In the genomic region with DNA sequence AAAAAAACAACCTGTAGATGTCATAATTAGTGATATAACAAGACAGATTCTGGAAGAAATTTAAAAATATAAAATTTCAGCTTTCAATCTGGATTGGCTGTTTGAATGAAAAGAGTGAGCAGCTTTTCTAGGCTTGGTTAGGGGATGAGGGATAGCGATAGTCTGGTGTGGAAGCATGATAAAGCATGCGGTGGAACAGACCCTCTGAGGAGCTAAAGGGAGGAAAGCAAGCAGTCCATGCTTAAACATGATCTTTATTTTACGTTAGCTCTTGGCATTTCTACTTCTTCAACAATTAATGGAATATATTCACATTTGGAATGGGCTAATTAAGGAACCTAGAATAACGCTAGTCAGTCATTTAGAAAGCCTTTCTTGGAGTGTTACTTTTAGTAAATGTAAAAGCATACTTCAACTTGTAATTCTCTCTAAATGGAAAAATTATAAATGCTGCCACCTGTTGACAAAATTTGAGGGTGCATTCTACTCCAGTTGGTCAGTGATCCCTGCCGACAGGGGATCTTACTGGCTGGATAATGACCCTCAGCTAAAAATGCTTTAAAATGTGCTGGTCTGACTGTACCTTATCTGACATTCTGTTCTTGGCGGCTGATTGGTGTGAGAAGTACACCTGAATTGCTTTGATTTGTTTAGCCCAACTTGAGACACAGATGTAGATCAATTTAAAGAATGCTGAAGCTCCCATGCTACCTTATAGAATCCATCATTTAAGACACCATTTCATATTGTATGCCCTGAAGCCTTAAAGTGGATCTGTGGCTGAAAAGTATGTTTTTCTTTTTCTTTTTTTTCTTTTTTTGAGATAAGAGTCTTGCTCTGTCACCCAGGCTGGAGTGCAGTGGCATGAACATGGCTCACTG, we compare ENCODE assay signal across 8 cellular contexts.
DNase-seq lines count a peak whose midpoint lies in the region; ATAC-seq and TF ChIP-seq lines count a peak whose summit lies in the region.

No MANE protein-coding gene starts in this region.

- H2BK5ac ChIP-seq in mesenchymal stem cell (ENCODE audit: low read depth, low read length, poor library complexity, severe bottlenecking): no peak overlapping the region

- H4K91ac ChIP-seq in mesenchymal stem cell (ENCODE audit: low read length): no peak overlapping the region

- TF ChIP-seq CTCF in dorsolateral prefrontal cortex (IDR thresholded peaks at IDR 0.05 in 54 of 56, conservative IDR thresholded peaks at IDR 0.05 in 2 of 56; ENCODE audit: low read depth in 1 of 56, partially characterized antibody in 56 of 56): peak; percentile 55 to 84 (median 73)

- peaks cover 3% of the 10 kb centered on the region for H3K27me3 Mint-ChIP-seq in activated naive CD4-positive, alpha-beta T cell treated with anti-CD3 and anti-CD28 coated beads for 36 hours (ENCODE audit: low read depth)
- peaks cover 7% of the 10 kb centered on the region for H3K27me3 Mint-ChIP-seq in activated T-cell treated with anti-CD3 and anti-CD28 coated beads, Interleukin-2, amount 50 U/mL, for 24 hours

- no peak overlapping the region for H3K14ac ChIP-seq in mesenchymal stem cell (ENCODE audit: low read length in 2 of 2)

- no peaks in the 10 kb centered on the region for H3K9me3 Mint-ChIP-seq in activated naive CD4-positive, alpha-beta T cell treated with anti-CD3 and anti-CD28 coated beads for 36 hours
- no peaks in the 10 kb centered on the region for H3K9me3 Mint-ChIP-seq in activated T-cell treated with anti-CD3 and anti-CD28 coated beads, Interleukin-2, amount 50 U/mL, for 24 hours

- peaks cover 2% of the 10 kb centered on the region for H3K4me1 ChIP-seq in mesenchymal stem cell (ENCODE audit: control insufficient read depth, insufficient read depth, low read depth, low read length)

- peaks cover 0 to 3% of the 10 kb centered on the region in 2 experiments for H3K36me3 ChIP-seq in mesenchymal stem cell (ENCODE audit: control insufficient read depth in 1 of 2, insufficient read depth in 2 of 2, low read depth in 1 of 2, low read length in 2 of 2)

- H2AFZ ChIP-seq in mesenchymal stem cell (ENCODE audit: low read depth, low read length): no peak overlapping the region

- intact Hi-C loops in activated naive CD4-positive, alpha-beta T cell treated with anti-CD3 and anti-CD28 coated beads for 36 hours (cut with micrococcal nuclease): loop anchor here (1.0 to 5.0 kb wide), 4 partner anchors 149 to 942 kb away; no protein-coding TSS in a partner anchor
- intact Hi-C loops in dorsolateral prefrontal cortex (cut with DNase I): loop anchor here (5.0 kb wide), 1 partner anchor 142 kb away; no protein-coding TSS in a partner anchor

- DNase-seq in activated naive CD4-positive, alpha-beta T cell treated with anti-CD3 and anti-CD28 coated beads for 36 hours: peak; percentile 28
- DNase-seq in activated naive CD4-positive, alpha-beta T cell treated with anti-CD3 and anti-CD28 coated beads, Interleukin-2, amount 50 U/mL, for 16 hours: no peak
- DNase-seq in OCI-M1 (lab: John Stamatoyannopoulos, UW) (peak; percentile 90), dorsolateral prefrontal cortex (peak in 1 of 10 donors; percentile 35), mesenchymal stem cell (peak; percentile 40)
- no peak for DNase-seq in stimulated activated naive CD4-positive, alpha-beta T cell (lab: John Stamatoyannopoulos, UW)
- no peak for DNase-seq in activated T-cell treated with anti-CD3 and anti-CD28 coated beads, Interleukin-2, amount 50 U/mL, for 24 hours

- H3K4me3 Mint-ChIP-seq in activated naive CD4-positive, alpha-beta T cell treated with anti-CD3 and anti-CD28 coated beads for 36 hours: no peak overlapping the region
- H3K4me3 Mint-ChIP-seq in activated T-cell treated with anti-CD3 and anti-CD28 coated beads, Interleukin-2, amount 50 U/mL, for 24 hours: no peak overlapping the region

- no peak overlapping the region for H2BK120ac ChIP-seq in mesenchymal stem cell (ENCODE audit: low read depth, low read length)

- no peak overlapping the region for H3K18ac ChIP-seq in mesenchymal stem cell (ENCODE audit: low read depth in 1 of 2, low read length in 2 of 2)

- CTCF ChIA-PET in activated naive CD4-positive, alpha-beta T cell treated with anti-CD3 and anti-CD28 coated beads for 36 hours (lab: Charles Lee): interaction anchor here (0.6 to 2.7 kb wide), 12 partner anchors 9 to 1282 kb away, joined by 3 to 17 read pairs (median 3); no protein-coding TSS in a partner anchor

- H3K27me3 ChIP-seq in dorsolateral prefrontal cortex (no peaks in the 10 kb centered on the region), mesenchymal stem cell (ENCODE audit: control insufficient read depth in 1 of 2, insufficient read depth in 1 of 2, low read length in 2 of 2) (no peaks in the 10 kb centered on the region)

- no peak overlapping the region for H3K23ac ChIP-seq in mesenchymal stem cell (ENCODE audit: low read length in 2 of 2)

- no peak overlapping the region for H2BK12ac ChIP-seq in mesenchymal stem cell (ENCODE audit: low read length in 2 of 2)

- peak; percentile 40 for ATAC-seq in HG03103 (IDR thresholded peaks at IDR 0.05; ENCODE audit: low read depth, unreplicated experiment)

- no peak overlapping the region for H2AK5ac ChIP-seq in mesenchymal stem cell (ENCODE audit: low read length, severe bottlenecking)

- no peak overlapping the region for H3K4ac ChIP-seq in mesenchymal stem cell (ENCODE audit: low read depth in 1 of 2, low read length in 2 of 2)

- peak overlapping the region in 14 of 59 donors; percentile 8 to 63 (median 44) for H3K27ac ChIP-seq in dorsolateral prefrontal cortex
- H3K27ac ChIP-seq in mesenchymal stem cell (ENCODE audit: low read length, poor library complexity, severe bottlenecking): no peak overlapping the region

- 59% methylated on average over 3 of the region's 6 CpGs for WGBS in mesenchymal stem cell

- no peak overlapping the region for H3K27ac Mint-ChIP-seq in activated naive CD4-positive, alpha-beta T cell treated with anti-CD3 and anti-CD28 coated beads for 36 hours
- no peak overlapping the region for H3K27ac Mint-ChIP-seq in activated T-cell treated with anti-CD3 and anti-CD28 coated beads, Interleukin-2, amount 50 U/mL, for 24 hours

- H3K9ac ChIP-seq in mesenchymal stem cell (ENCODE audit: low read length): no peak overlapping the region

- H3K4me3 ChIP-seq in dorsolateral prefrontal cortex (peak overlapping the region in 4 of 59 donors; percentile 7 to 31 (median 14)), mesenchymal stem cell (ENCODE audit: insufficient read depth in 1 of 2, low read depth in 1 of 2, low read length in 2 of 2) (no peak overlapping the region)

- H2BK15ac ChIP-seq in mesenchymal stem cell (ENCODE audit: low read depth, poor library complexity, severe bottlenecking): no peak overlapping the region

- H3K4me2 ChIP-seq in mesenchymal stem cell (ENCODE audit: low read length, poor library complexity, severe bottlenecking): no peak overlapping the region

- H3K79me1 ChIP-seq in mesenchymal stem cell (replicated peaks; ENCODE audit: low read length, poor library complexity, severe bottlenecking): peaks cover 13% of the 10 kb centered on the region

- no peaks in the 10 kb centered on the region for H3K36me3 Mint-ChIP-seq in activated naive CD4-positive, alpha-beta T cell treated with anti-CD3 and anti-CD28 coated beads for 36 hours (ENCODE audit: low read depth)
- no peaks in the 10 kb centered on the region for H3K36me3 Mint-ChIP-seq in activated T-cell treated with anti-CD3 and anti-CD28 coated beads, Interleukin-2, amount 50 U/mL, for 24 hours (ENCODE audit: low read depth)

- H3K4me1 Mint-ChIP-seq in activated naive CD4-positive, alpha-beta T cell treated with anti-CD3 and anti-CD28 coated beads for 36 hours (ENCODE audit: low read depth): peaks cover 23% of the 10 kb centered on the region
- peaks cover 16% of the 10 kb centered on the region for H3K4me1 Mint-ChIP-seq in activated T-cell treated with anti-CD3 and anti-CD28 coated beads, Interleukin-2, amount 50 U/mL, for 24 hours (ENCODE audit: low read depth)

- H3K9me3 ChIP-seq in mesenchymal stem cell (ENCODE audit: control insufficient read depth, low read length): no peaks in the 10 kb centered on the region

- no peak overlapping the region for H4K8ac ChIP-seq in mesenchymal stem cell (ENCODE audit: low read length)

Comparison
In these comparisons a context has a peak if more than half of its experiments do, and no peak if none do; other contexts are left out.
1. DNase-seq: peak in activated naive CD4-positive, alpha-beta T cell treated with anti-CD3 and anti-CD28 coated beads for 36 hours (single experiment), OCI-M1 (single experiment) and mesenchymal stem cell (single experiment); none in activated naive CD4-positive, alpha-beta T cell treated with anti-CD3 and anti-CD28 coated beads, Interleukin-2, amount 50 U/mL, for 16 hours (single experiment), stimulated activated naive CD4-positive, alpha-beta T cell (0 of 6) and activated T-cell treated with anti-CD3 and anti-CD28 coated beads, Interleukin-2, amount 50 U/mL, for 24 hours (single experiment).